25 cellular contexts compared by ENCODE assay signal in genomic region chr9:30815585-30815984, GRCh38.
"Had no signal": no experiment of that assay in that cellular context is flagged by ENCODE, and none has a peak within 500 bp of the region (broad histone marks: within the 10 kb centered on the region; RNA-seq: fewer than 3 reads in every experiment).

No MANE protein-coding gene starts in this region.

- H3K9me3 ChIP-seq: mucosa of descending colon, stomach, suprapubic skin, transverse colon, uterus had no signal

- H3K27ac Mint-ChIP-seq: activated naive CD4-positive, alpha-beta T cell treated with anti-CD3 and anti-CD28 coated beads, Interleukin-2, amount 50 U/mL, for 72 hours; activated T-cell treated with anti-CD3 and anti-CD28 coated beads, Interleukin-2, amount 50 U/mL, for 24 hours; activated T-helper 17 cell treated with anti-CD3 and anti-CD28 coated beads, Interleukin-2, amount 50 U/mL, for 72 hours; stimulated activated memory B cell treated with anti-CD40 and anti-IgM and Interleukin-4, amounts not matched to agents 10 μg/mL and 1 μg/mL and 100 μg/mL, for 72 hours; T-helper 2 cell treated with Interferon-gamma antibody and Interleukin-4, amounts not matched to agents 5 μg/mL and 100 μg/mL, for 36 hours had no signal

- ATAC-seq: activated naive CD4-positive, alpha-beta T cell treated with anti-CD3 and anti-CD28 coated beads, Interleukin-2, amount 50 U/mL, for 72 hours; activated T-helper 17 cell treated with anti-CD3 and anti-CD28 coated beads, Interleukin-2, amount 50 U/mL, for 72 hours; left ventricle myocardium superior; mucosa of descending colon; sciatic nerve; stimulated activated memory B cell treated with anti-CD40 and anti-IgM and Interleukin-4, amounts not matched to agents 10 μg/mL and 1 μg/mL and 100 μg/mL, for 72 hours had no signal

- H3K27me3 Mint-ChIP-seq: activated T-cell treated with anti-CD3 and anti-CD28 coated beads, Interleukin-2, amount 50 U/mL, for 24 hours; activated T-helper 17 cell treated with anti-CD3 and anti-CD28 coated beads, Interleukin-2, amount 50 U/mL, for 72 hours; central memory CD8-positive, alpha-beta T cell; stimulated activated memory B cell treated with anti-CD40 and anti-IgM and Interleukin-4, amounts not matched to agents 10 μg/mL and 1 μg/mL and 100 μg/mL, for 72 hours had no signal

- H3K27me3 ChIP-seq: stomach, suprapubic skin, transverse colon, uterus had no signal

- H3K36me3 Mint-ChIP-seq: activated naive CD4-positive, alpha-beta T cell treated with anti-CD3 and anti-CD28 coated beads, Interleukin-2, amount 50 U/mL, for 72 hours; stimulated activated memory B cell treated with anti-CD40 and anti-IgM and Interleukin-4, amounts not matched to agents 10 μg/mL and 1 μg/mL and 100 μg/mL, for 72 hours had no signal

- FAIRE-seq: colon, keratinocyte, small intestine, TTC549 had no signal

- H3K4me3 Mint-ChIP-seq: activated T-cell treated with anti-CD3 and anti-CD28 coated beads, Interleukin-2, amount 50 U/mL, for 24 hours; activated T-helper 17 cell treated with anti-CD3 and anti-CD28 coated beads, Interleukin-2, amount 50 U/mL, for 72 hours; central memory CD8-positive, alpha-beta T cell; stimulated activated memory B cell treated with anti-CD40 and anti-IgM and Interleukin-4, amounts not matched to agents 10 μg/mL and 1 μg/mL and 100 μg/mL, for 72 hours; T-helper 2 cell treated with Interferon-gamma antibody and Interleukin-4, amounts not matched to agents 5 μg/mL and 100 μg/mL, for 36 hours had no signal

- H3K36me3 ChIP-seq: stomach, suprapubic skin, transverse colon, uterus, WERI-Rb-1 had no signal

- H3K4me3 ChIP-seq: mucosa of descending colon, stomach, suprapubic skin, transverse colon, uterus had no signal

- DNase-seq: activated CD8-positive, alpha-beta memory T cell treated with anti-CD3 and anti-CD28 coated beads for 24 hours; activated CD8-positive, alpha-beta memory T cell treated with anti-CD3 and anti-CD28 coated beads, Interleukin-2, amount 50 U/mL, for 4 hours; activated T-cell treated with anti-CD3 and anti-CD28 coated beads, Interleukin-2, amount 50 U/mL, for 24 hours; aorta; effector memory CD4-positive, alpha-beta T cell; foreskin melanocyte; left ventricle myocardium superior; mammary epithelial cell; mucosa of descending colon; small intestine; stimulated activated CD4-positive, alpha-beta T cell treated with anti-CD3 and anti-CD28 coated beads, Interleukin-15, amount 100 ng/mL, for 24 hours; stomach; transverse colon; uterus; WERI-Rb-1 had no signal

- H3K27ac ChIP-seq: stomach, suprapubic skin, transverse colon, uterus, WERI-Rb-1 had no signal

- H3K4me1 Mint-ChIP-seq: activated T-helper 17 cell treated with anti-CD3 and anti-CD28 coated beads, Interleukin-2, amount 50 U/mL, for 72 hours; central memory CD8-positive, alpha-beta T cell; stimulated activated memory B cell treated with anti-CD40 and anti-IgM and Interleukin-4, amounts not matched to agents 10 μg/mL and 1 μg/mL and 100 μg/mL, for 72 hours had no signal

- H3K4me1 ChIP-seq: stomach, suprapubic skin, transverse colon, uterus had no signal

- H3K9me3 Mint-ChIP-seq: activated T-cell treated with anti-CD3 and anti-CD28 coated beads, Interleukin-2, amount 50 U/mL, for 24 hours; activated T-helper 17 cell treated with anti-CD3 and anti-CD28 coated beads, Interleukin-2, amount 50 U/mL, for 72 hours; T-helper 2 cell treated with Interferon-gamma antibody and Interleukin-4, amounts not matched to agents 5 μg/mL and 100 μg/mL, for 36 hours had no signal
